ENCODE assay signal across 17 cellular contexts in genomic region chr22:49642331-49642730, GRCh38.
DNase-seq lines count a peak whose midpoint lies in the region; ATAC-seq and TF ChIP-seq lines count a peak whose summit lies in the region.
"Had no signal": no experiment of that assay in that cellular context is flagged by ENCODE, and none has a peak within 500 bp of the region (broad histone marks: within the 10 kb centered on the region; RNA-seq: fewer than 3 reads in every experiment).

No MANE protein-coding gene starts in this region.

- TF ChIP-seq CTCF in left lung (IDR thresholded peaks at IDR 0.05) (no peak), foreskin fibroblast (IDR thresholded peaks at IDR 0.05; ENCODE audit: low read depth, low read length) (no peak)

- intact Hi-C loops in left lung (cut with DNase I), result loop anchor here in 1 of 2 donors (5.0 kb wide), 1 partner anchor 45 kb away; no protein-coding TSS in a partner anchor

- H3K4me1 Mint-ChIP-seq in immature natural killer cell, result peaks cover 5 to 6% of the 10 kb centered on the region in 2 donors
- H3K4me1 Mint-ChIP-seq: CD14-positive monocyte had no signal

- no peaks in the 10 kb centered on the region for H3K9me3 ChIP-seq in BLaER1
- no peaks in the 10 kb centered on the region for H3K9me3 ChIP-seq in MG63
- H3K9me3 ChIP-seq in left lung, result no peaks in the 10 kb centered on the region
- H3K9me3 ChIP-seq: SK-N-SH had no signal

- H3K27ac Mint-ChIP-seq in immature natural killer cell, result no peak overlapping the region
- H3K27ac Mint-ChIP-seq: CD14-positive monocyte, IgD-negative memory B cell had no signal

- H3K27ac ChIP-seq in BLaER1 (peak overlapping the region; percentile 34; the same call in 1 of the 2 replicates), left lung (no peak overlapping the region)

- H3K9me3 Mint-ChIP-seq in immature natural killer cell, result no peaks in the 10 kb centered on the region
- H3K9me3 Mint-ChIP-seq: IgD-negative memory B cell had no signal

- H3K27me3 ChIP-seq in BLaER1, result no peaks in the 10 kb centered on the region
- H3K27me3 ChIP-seq in MG63, result no peaks in the 10 kb centered on the region
- H3K27me3 ChIP-seq in left lung, result peaks cover 0 to 5% of the 10 kb centered on the region in 2 donors

- DNase-seq in NCI-H345 (lab: John Stamatoyannopoulos, UW), result peak; percentile 13
- DNase-seq in NCI-H345 treated with DMSO at 0.1 percent for 48 hours (lab: John Stamatoyannopoulos, UW; ENCODE audit: unreplicated experiment), result no peak
- peak; percentile 38 for DNase-seq in MG63
- peak in 1 of 2 donors; percentile 67 for DNase-seq in left lung
- no peak for DNase-seq in immature natural killer cell
- no peak for DNase-seq in foreskin fibroblast
- DNase-seq: AML-193, NCI-H1694, NCI-H2081, NCI-H2227 treated with DMSO at 0.1 percent for 48 hours, NCI-H524, NCI-H774, SIG-M5, SK-N-SH had no signal

- peak overlapping the region; percentile 62; the same call in 1 of the 2 replicates for H3K4me2 ChIP-seq in BLaER1
- H3K4me2 ChIP-seq: SK-N-SH had no signal

- no peak overlapping the region for H3K4me3 ChIP-seq in BLaER1
- H3K4me3 ChIP-seq in MG63, result no peak overlapping the region
- no peak overlapping the region for H3K4me3 ChIP-seq in left lung
- H3K4me3 ChIP-seq in foreskin fibroblast (ENCODE audit: low read depth in 1 of 2, low read length in 2 of 2), result no peak overlapping the region

- no peak overlapping the region for H3K9ac ChIP-seq in BLaER1
- H3K9ac ChIP-seq: SK-N-SH had no signal

- H3K4me1 ChIP-seq in BLaER1 (peaks cover 56% of the 10 kb centered on the region), left lung (peaks cover 0 to 11% of the 10 kb centered on the region in 2 donors)

- H3K36me3 ChIP-seq in BLaER1 (peaks cover 79% of the 10 kb centered on the region), MG63 (no peaks in the 10 kb centered on the region), left lung (peaks cover 0 to 6% of the 10 kb centered on the region in 2 donors)

- H4K20me1 ChIP-seq in BLaER1, result peaks cover 98% of the 10 kb centered on the region

- H3K27me3 Mint-ChIP-seq in immature natural killer cell (ENCODE audit: low read depth in 3 of 3), result peaks cover 0 to 4% (median 0%) of the 10 kb centered on the region in 3 donors
- H3K27me3 Mint-ChIP-seq: IgD-negative memory B cell had no signal

- ATAC-seq in left lung, result peak; percentile 21

- no peaks in the 10 kb centered on the region for H3K36me3 Mint-ChIP-seq in immature natural killer cell
- H3K36me3 Mint-ChIP-seq: IgD-negative memory B cell had no signal

- no peak overlapping the region for H3K4me3 Mint-ChIP-seq in immature natural killer cell
- H3K4me3 Mint-ChIP-seq: CD14-positive monocyte, IgD-negative memory B cell had no signal

Comparison
In these comparisons a context has a peak if more than half of its experiments do, and no peak if none do; other contexts are left out.
1. DNase-seq: peak in NCI-H345 (single experiment) and MG63 (single experiment); none in NCI-H345 treated with DMSO at 0.1 percent for 48 hours (single experiment), immature natural killer cell (0 of 3) and foreskin fibroblast (0 of 2).